Comparison of ENCODE assay signal across 22 cellular contexts in the genomic region with DNA sequence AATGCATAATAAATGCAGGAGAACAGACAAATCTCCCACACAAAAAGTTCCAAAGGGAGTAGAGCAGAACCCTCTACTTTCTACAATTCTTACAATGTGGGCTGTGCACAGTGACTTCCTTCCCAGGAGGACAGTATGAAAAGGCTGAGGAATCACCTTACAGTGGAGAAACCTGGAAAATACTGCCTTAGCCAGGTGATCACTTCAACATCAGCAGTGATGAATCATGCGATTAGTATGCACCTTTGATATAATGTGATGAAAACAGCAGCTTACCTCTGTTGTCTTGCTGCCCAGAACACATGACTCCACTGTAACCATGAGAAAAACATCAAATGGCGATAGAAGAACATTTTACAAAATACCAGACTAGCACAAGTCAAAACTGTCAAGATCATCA.
DNase-seq lines count a peak whose midpoint lies in the region; ATAC-seq and TF ChIP-seq lines count a peak whose summit lies in the region.
"Had no signal": no experiment of that assay in that cellular context is flagged by ENCODE, and none has a peak within 500 bp of the region (broad histone marks: within the 10 kb centered on the region; RNA-seq: fewer than 3 reads in every experiment).

No MANE protein-coding gene starts in this region.

- H3K4me3 ChIP-seq in OCI-LY1 (ENCODE audit: low read depth, low read length, poor library complexity, severe bottlenecking) = no peak overlapping the region
- no peak overlapping the region for H3K4me3 ChIP-seq in RWPE2 (ENCODE audit: severe bottlenecking)
- no peak overlapping the region for H3K4me3 ChIP-seq in epithelial cell of esophagus (ENCODE audit: low read length)
- no peak overlapping the region for H3K4me3 ChIP-seq in right atrium auricular region
- H3K4me3 ChIP-seq: GM12878, GM23248, K562 had no signal

- no peaks in the 10 kb centered on the region; the same call in 1 of the 2 replicates for H3K36me3 ChIP-seq in OCI-LY1 (ENCODE audit: insufficient read depth, low read length)
- H3K36me3 ChIP-seq in RWPE2 (ENCODE audit: low read depth) = no peaks in the 10 kb centered on the region
- no peaks in the 10 kb centered on the region for H3K36me3 ChIP-seq in right atrium auricular region
- H3K36me3 ChIP-seq: BE2C had no signal

- no peak overlapping the region for H3K9ac ChIP-seq in OCI-LY1 (ENCODE audit: low read length)
- H3K9ac ChIP-seq: GM23248 had no signal

- peaks cover 45% of the 10 kb centered on the region for H3K4me1 ChIP-seq in OCI-LY1 (ENCODE audit: insufficient read depth, low read length, severe bottlenecking)
- no peaks in the 10 kb centered on the region for H3K4me1 ChIP-seq in RWPE2 (ENCODE audit: insufficient read depth, poor library complexity, severe bottlenecking)
- H3K4me1 ChIP-seq in right atrium auricular region = no peaks in the 10 kb centered on the region
- H3K4me1 ChIP-seq: BE2C, Caco-2 had no signal

- peak; percentile 66; the same call in 2 of the 3 replicates for ATAC-seq in RWPE2 (ENCODE audit: low read depth)
- ATAC-seq: GM12878, K562 had no signal

- no peaks in the 10 kb centered on the region for H3K9me2 ChIP-seq in OCI-LY1 (ENCODE audit: low read depth, low read length)

- peaks cover 4% of the 10 kb centered on the region for H3F3A ChIP-seq in OCI-LY1 (ENCODE audit: insufficient read depth, low read length)

- no peak overlapping the region for H2AFZ ChIP-seq in OCI-LY1 (ENCODE audit: low read length)
- H2AFZ ChIP-seq: GM23248 had no signal

- no peak for DNase-seq in RWPE2 (ENCODE audit: low spot score)
- peak; percentile 36 for DNase-seq in epithelial cell of esophagus (ENCODE audit: low read depth)
- peak; percentile 8 for DNase-seq in renal cortical epithelial cell (ENCODE audit: low read depth)
- no peak for DNase-seq in right atrium auricular region (ENCODE audit: low spot score)
- no peak for DNase-seq in OCI-M2 (lab: John Stamatoyannopoulos, UW; ENCODE audit: unreplicated experiment)
- DNase-seq in stimulated activated CD4-positive, alpha-beta T cell treated with anti-CD3 and anti-CD28 coated beads, Interleukin-2, amount 100 ng/mL, for 48 hours = no peak
- no peak for DNase-seq in NCI-H1417 (lab: John Stamatoyannopoulos, UW)
- DNase-seq: ACHN; BE2C; C1 segment of cervical spinal cord; Caco-2; CD4-positive, CD25-positive, alpha-beta regulatory T cell; DMS153; DND-41; EL; GM23248; HCEC 1CT; IMR-90 had no signal

- peaks cover 6% of the 10 kb centered on the region for H3K9me3 ChIP-seq in OCI-LY1 (ENCODE audit: low read length)
- H3K9me3 ChIP-seq in RWPE2 (ENCODE audit: severe bottlenecking) = no peaks in the 10 kb centered on the region
- peaks cover 0 to 15% of the 10 kb centered on the region in 2 donors for H3K9me3 ChIP-seq in right atrium auricular region
- H3K9me3 ChIP-seq: BE2C, Caco-2 had no signal

- no peaks in the 10 kb centered on the region for H3K27me3 ChIP-seq in OCI-LY1 (ENCODE audit: insufficient read depth, low read length)
- H3K27me3 ChIP-seq in RWPE2 (ENCODE audit: insufficient read depth, poor library complexity, severe bottlenecking) = no peaks in the 10 kb centered on the region
- H3K27me3 ChIP-seq in right atrium auricular region = no peaks in the 10 kb centered on the region
- H3K27me3 ChIP-seq: BE2C had no signal

- no peaks in the 10 kb centered on the region for H4K20me1 ChIP-seq in OCI-LY1 (ENCODE audit: insufficient read depth, low read length)

- no peak overlapping the region for H3K4me2 ChIP-seq in OCI-LY1 (ENCODE audit: low read length)

- no peaks in the 10 kb centered on the region for H3K79me2 ChIP-seq in OCI-LY1 (ENCODE audit: insufficient read depth, low read length)

- H3K27ac ChIP-seq in OCI-LY1 (ENCODE audit: low read depth, low read length, poor library complexity, severe bottlenecking) (peak overlapping the region; percentile 95), RWPE2 (ENCODE audit: poor library complexity, severe bottlenecking) (no peak overlapping the region), right atrium auricular region (no peak overlapping the region)
- H3K27ac ChIP-seq: GM23248, HL-60 had no signal

- TF ChIP-seq CTCF in OCI-LY1 (IDR thresholded peaks at IDR 0.05; ENCODE audit: low read length) = no peak
- no peak for TF ChIP-seq CTCF in RWPE2 (IDR thresholded peaks at IDR 0.05; ENCODE audit: poor library complexity, severe bottlenecking)
- TF ChIP-seq CTCF in epithelial cell of esophagus (IDR thresholded peaks at IDR 0.05; ENCODE audit: insufficient read depth, low read depth, low read length, missing control alignments) = no peak
- no peak for TF ChIP-seq CTCF in right atrium auricular region (IDR thresholded peaks at IDR 0.05)

Comparison
In these comparisons a context has a peak if more than half of its experiments do, and no peak if none do; other contexts are left out.
1. DNase-seq: peak in epithelial cell of esophagus (single experiment) and renal cortical epithelial cell (single experiment); none in RWPE2 (single experiment), right atrium auricular region (single experiment), OCI-M2 (single experiment), stimulated activated CD4-positive, alpha-beta T cell treated with anti-CD3 and anti-CD28 coated beads, Interleukin-2, amount 100 ng/mL, for 48 hours (0 of 2) and NCI-H1417 (0 of 3).